Comparison of ENCODE assay signal across 18 cellular contexts in the genomic region with DNA sequence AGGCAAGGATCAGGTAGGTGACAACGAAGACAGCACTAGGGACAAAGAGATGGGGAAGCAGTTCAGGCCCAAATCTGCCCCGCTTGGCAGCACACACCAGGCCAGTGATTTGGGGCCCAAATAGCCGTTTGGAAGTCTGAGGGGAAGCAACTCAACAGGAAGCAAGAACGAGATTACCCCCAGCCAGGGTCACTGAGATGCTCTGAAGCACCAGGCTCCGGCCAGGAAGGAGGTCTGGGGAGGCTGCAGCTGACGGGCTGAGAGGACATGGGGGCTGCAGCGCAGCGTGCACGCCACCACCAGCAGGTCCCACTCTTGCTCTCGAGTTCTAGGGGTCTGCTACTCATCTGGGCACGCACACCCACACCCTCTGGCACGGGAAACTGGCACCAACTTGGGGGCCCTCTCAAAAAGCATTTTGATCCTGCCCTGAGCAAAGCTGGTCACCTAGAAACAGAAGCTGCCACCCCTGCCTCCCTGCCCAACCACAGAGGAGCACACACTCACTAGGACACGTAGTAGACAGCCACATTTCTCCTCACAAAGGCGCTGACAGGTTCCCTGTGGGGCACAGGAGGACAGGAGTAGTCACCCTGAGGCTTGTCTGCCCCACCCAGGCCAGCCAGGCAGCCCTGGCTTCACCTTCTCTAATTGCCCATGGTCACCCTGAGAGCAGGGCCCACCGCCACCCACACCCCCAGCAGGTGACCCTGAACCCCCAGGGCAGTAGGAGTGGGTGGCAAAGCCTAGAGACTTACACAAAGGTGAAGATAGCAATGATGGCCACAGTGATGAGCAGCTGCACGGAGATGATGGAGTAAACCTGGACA. TPM values are rescaled to one million over a fixed set of nuclear protein-coding genes. Genes with fewer than 3 reads are reported as not detected.
DNase-seq lines count a peak whose midpoint lies in the region; ATAC-seq and TF ChIP-seq lines count a peak whose summit lies in the region.
"Had no signal": no experiment of that assay in that cellular context is flagged by ENCODE, and none has a peak within 500 bp of the region (broad histone marks: within the 10 kb centered on the region; RNA-seq: fewer than 3 reads in every experiment).

No MANE protein-coding gene starts in this region.

- H3K36me3 ChIP-seq in GM23338 (ENCODE audit: insufficient read depth), result peaks cover 10% of the 10 kb centered on the region

- no peaks in the 10 kb centered on the region for H3K9me2 ChIP-seq in GM23338 (ENCODE audit: insufficient read depth)

- peaks cover 20% of the 10 kb centered on the region for H3K4me1 Mint-ChIP-seq in CD14-positive monocyte
- H3K4me1 Mint-ChIP-seq in neural crest cell, result no peaks in the 10 kb centered on the region
- H3K4me1 Mint-ChIP-seq in GM23338, result peaks cover 2% of the 10 kb centered on the region; the same call in 1 of the 3 replicates

- H3K4me3 ChIP-seq in GM23338, result no peak overlapping the region
- H3K4me3 ChIP-seq: adrenal gland, lower lobe of right lung had no signal

- no peaks in the 10 kb centered on the region for H3K4me1 ChIP-seq in GM23338 (ENCODE audit: insufficient read depth)

- H3K27me3 Mint-ChIP-seq in CD14-positive monocyte (ENCODE audit: low read depth in 3 of 3) (peaks cover 0 to 1% (median 0%) of the 10 kb centered on the region in 3 donors), neural crest cell (ENCODE audit: low read depth) (no peaks in the 10 kb centered on the region), GM23338 (ENCODE audit: insufficient read depth, low read depth, poor library complexity) (peaks cover 7% of the 10 kb centered on the region)

- POLR2A ChIA-PET in RWPE1 (lab: Yijun Ruan, JAX; ENCODE audit: low non-redundant PET), result no interaction called here

- DNase-seq in CD14-positive monocyte (ENCODE audit: low spot score), result no peak
- DNase-seq in RWPE1 (ENCODE audit: low spot score), result no peak
- DNase-seq in neural crest cell (ENCODE audit: low read depth, low spot score), result no peak
- DNase-seq in GM23338 (ENCODE audit: low spot score), result no peak
- DNase-seq: activated CD4-positive, CD25-positive, alpha-beta regulatory T cell treated with anti-CD3 and anti-CD28 coated beads, Interleukin-2, amount 50 U/mL, for 72 hours; activated T-cell treated with anti-CD3 and anti-CD28 coated beads for 4 hours; adrenal gland; DMS79; IMR-90; lower lobe of right lung; NCI-H2029 treated with DMSO at 0.1 percent for 48 hours; NCI-H510A treated with DMSO at 0.1 percent for 48 hours; SIG-M5 had no signal

- TF ChIP-seq CTCF in CD14-positive monocyte (IDR thresholded peaks at IDR 0.05), result no peak
- TF ChIP-seq CTCF in RWPE1 (conservative IDR thresholded peaks at IDR 0.05; ENCODE audit: low read depth), result no peak
- TF ChIP-seq CTCF in neural crest cell (conservative IDR thresholded peaks at IDR 0.05), result no peak
- no peak for TF ChIP-seq CTCF in GM23338 (conservative IDR thresholded peaks at IDR 0.05; ENCODE audit: low read depth in 2 of 2)

- peak overlapping the region; percentile 99 for H3K27ac ChIP-seq in RWPE1
- H3K27ac ChIP-seq in GM23338 (ENCODE audit: low read depth), result no peak overlapping the region
- H3K27ac ChIP-seq: lower lobe of right lung had no signal

- H3K36me3 Mint-ChIP-seq in CD14-positive monocyte, result peaks cover 84 to 100% of the 10 kb centered on the region in 2 donors
- H3K36me3 Mint-ChIP-seq in neural crest cell (ENCODE audit: low read depth), result no peaks in the 10 kb centered on the region
- peaks cover 28% of the 10 kb centered on the region for H3K36me3 Mint-ChIP-seq in GM23338 (ENCODE audit: low read depth)

- H4K20me1 ChIP-seq in GM23338 (replicated peaks; ENCODE audit: insufficient read depth), result no peaks in the 10 kb centered on the region

- no peaks in the 10 kb centered on the region for H3K79me2 ChIP-seq in GM23338 (replicated peaks; ENCODE audit: insufficient read depth)

- H3K27ac Mint-ChIP-seq in CD14-positive monocyte (peak overlapping the region in 5 of 7 donors; percentile 30 to 78 (median 63)), neural crest cell (ENCODE audit: unreplicated experiment) (peak overlapping the region; percentile 35), GM23338 (no peak overlapping the region)
- H3K27ac Mint-ChIP-seq: T-helper 2 cell treated with Interferon-gamma antibody and Interleukin-4, amounts not matched to agents 5 μg/mL and 100 μg/mL, for 36 hours had no signal

- no peak overlapping the region for H3K4me3 Mint-ChIP-seq in CD14-positive monocyte
- H3K4me3 Mint-ChIP-seq in neural crest cell, result no peak overlapping the region
- H3K4me3 Mint-ChIP-seq in GM23338, result no peak overlapping the region
- H3K4me3 Mint-ChIP-seq: nephron; T-helper 2 cell treated with Interferon-gamma antibody and Interleukin-4, amounts not matched to agents 5 μg/mL and 100 μg/mL, for 36 hours had no signal

- peaks cover 0 to 1% (median 0%) of the 10 kb centered on the region in 7 donors for H3K9me3 Mint-ChIP-seq in CD14-positive monocyte
- H3K9me3 Mint-ChIP-seq in neural crest cell, result no peaks in the 10 kb centered on the region
- no peaks in the 10 kb centered on the region for H3K9me3 Mint-ChIP-seq in GM23338
- H3K9me3 Mint-ChIP-seq: nephron; T-helper 2 cell treated with Interferon-gamma antibody and Interleukin-4, amounts not matched to agents 5 μg/mL and 100 μg/mL, for 36 hours had no signal

- H3K4me2 ChIP-seq in GM23338, result no peak overlapping the region

- H3K27me3 ChIP-seq in GM23338 (ENCODE audit: insufficient read depth), result no peaks in the 10 kb centered on the region
- H3K27me3 ChIP-seq: adrenal gland had no signal

- intact Hi-C loops in CD14-positive monocyte (cut with micrococcal nuclease), result loop anchor here (10.0 kb wide), 2 partner anchors 186 to 286 kb away; partner anchors contain the start of genes CNOT9 (in 1 of the 2) and USP37 (in 1 of the 2)

- H3F3A ChIP-seq in GM23338 (replicated peaks; ENCODE audit: low read depth), result no peaks in the 10 kb centered on the region

- ATAC-seq in GM18517 (IDR thresholded peaks at IDR 0.05; ENCODE audit: unreplicated experiment), result no peak
- no peak for ATAC-seq in HG03095 (IDR thresholded peaks at IDR 0.05; ENCODE audit: unreplicated experiment)
- ATAC-seq in GM23338, result no peak
- ATAC-seq: lower lobe of right lung had no signal

- H2AFZ ChIP-seq in GM23338, result no peak overlapping the region

- CTCF ChIA-PET in RWPE1 (lab: Yijun Ruan, JAX), result interaction anchor here (0.6 kb wide), 1 partner anchor 118 kb away, joined by 3 read pairs; no protein-coding TSS in a partner anchor

RNA-seq across cellular contexts. Expression of gene PNKD, which starts 8.4 kb away (rescaled TPM):
- polyA plus RNA-seq in CD14-positive monocyte, result 10 to 100 TPM; 79.8 to 92.0 TPM
- 40.3 and 42.3 TPM in 2 replicates for total RNA-seq in neural crest cell
- 28.2 and 36.0 TPM in 2 replicates for total RNA-seq in GM23338 (2014; rRNA removed; shearing (Covaris generic))
- 77.7 and 83.3 TPM in 2 replicates for polyA plus RNA-seq in GM23338 (2016; fragmentation: Nextera tagmentation; extraction: Ambion mirVana)

RNA-seq across cellular contexts. Expression of gene AAMP, which starts 8.8 kb away (rescaled TPM):
- 10 to 100 TPM; 90.8 to 98.7 TPM for polyA plus RNA-seq in CD14-positive monocyte
- 76.6 and 77.6 TPM in 2 replicates for total RNA-seq in neural crest cell
- 157 and 203 TPM in 2 replicates for total RNA-seq in GM23338 (2014; rRNA removed; shearing (Covaris generic))
- 77.8 and 90.8 TPM in 2 replicates for polyA plus RNA-seq in GM23338 (2016; fragmentation: Nextera tagmentation; extraction: Ambion mirVana)

RNA-seq across cellular contexts. Expression of gene TMBIM1, which starts 13.6 kb away (rescaled TPM):
- polyA plus RNA-seq in CD14-positive monocyte (100 to 1,000 TPM; 129 to 139 TPM), GM23338 (2016; fragmentation: Nextera tagmentation; extraction: Ambion mirVana) (9.5 and 12.0 TPM in 2 replicates)
- 8.0 and 8.5 TPM in 2 replicates for total RNA-seq in neural crest cell
- total RNA-seq in GM23338 (2014; rRNA removed; shearing (Covaris generic)), result 16.5 and 20.8 TPM in 2 replicates

RNA-seq across cellular contexts. Expression of gene GPBAR1, which starts 17.9 kb away (rescaled TPM):
- polyA plus RNA-seq in CD14-positive monocyte, result 100 to 1,000 TPM; 143 to 181 TPM
- total RNA-seq in neural crest cell, result 0.14 TPM in 1 of 2 replicates, not detected in the other
- total RNA-seq in GM23338 (2014; rRNA removed; shearing (Covaris generic)), result 1.6 TPM in 1 of 2 replicates, not detected in the other
- 0.37 and 0.44 TPM in 2 replicates for polyA plus RNA-seq in GM23338 (2016; fragmentation: Nextera tagmentation; extraction: Ambion mirVana)
- polyA plus RNA-seq: BJ had no signal
